ENCODE assay signal across 34 cellular contexts in the genomic region with DNA sequence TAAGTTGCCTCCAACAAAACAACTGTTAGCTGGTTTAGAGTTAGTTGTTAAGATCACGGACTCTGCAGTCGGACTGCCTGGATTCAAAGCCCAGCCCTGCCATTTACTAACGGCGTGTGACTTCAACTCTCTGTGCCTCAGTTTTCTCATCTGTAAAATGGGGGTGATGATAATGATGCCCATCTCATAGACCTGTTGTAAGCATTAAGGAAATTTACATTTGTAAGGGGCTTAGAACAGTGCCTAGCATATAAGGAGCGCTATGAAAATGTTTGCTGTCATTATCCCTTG. TPM values are rescaled to one million over a fixed set of nuclear protein-coding genes. Genes with fewer than 3 reads are reported as not detected.
"Had no signal": no experiment of that assay in that cellular context is flagged by ENCODE, and none has a peak within 500 bp of the region (broad histone marks: within the 10 kb centered on the region; RNA-seq: fewer than 3 reads in every experiment).

No MANE protein-coding gene starts in this region.

- H3K36me3 ChIP-seq: ascending aorta, cardiac muscle cell had no signal

- H3K4me1 ChIP-seq: ascending aorta had no signal

- DNase-seq: activated B cell treated with CpG ODN at 0.5 μM for 24 hours; activated CD4-positive, alpha-beta memory T cell treated with anti-CD3 and anti-CD28 coated beads for 36 hours; activated CD4-positive, alpha-beta T cell treated with anti-CD3 and anti-CD28 coated beads for 4 hours; activated CD4-positive, alpha-beta T cell treated with anti-CD3 and anti-CD28 coated beads, Interleukin-2, amount 10 ng/mL, durations not matched to agents 24 days and 14 days; activated CD4-positive, alpha-beta T cell treated with anti-CD3 and anti-CD28 coated beads, Interleukin-2, amount 50 U/mL, for 1 hour; activated CD4-positive, alpha-beta T cell treated with anti-CD3 and anti-CD28 coated beads, Interleukin-2, amount 50 U/mL, for 4 hours; activated CD4-positive, CD25-positive, alpha-beta regulatory T cell treated with anti-CD3 and anti-CD28 coated beads, Interleukin-2, amount 50 U/mL, for 72 hours; activated CD8-positive, alpha-beta memory T cell treated with anti-CD3 and anti-CD28 coated beads, Interleukin-2, amount 50 U/mL, for 4 hours; activated CD8-positive, alpha-beta T cell treated with anti-CD3 and anti-CD28 coated beads for 36 hours; activated effector memory CD4-positive, alpha-beta T cell treated with Interleukin-2 at 50 U/mL for 16 hours; activated gamma-delta T cell; activated naive CD4-positive, alpha-beta T cell treated with anti-CD3 and anti-CD28 coated beads, Interleukin-2, amount 10 ng/mL, durations not matched to agents 7 days and 5 days; activated naive CD4-positive, alpha-beta T cell treated with Interleukin-2 at 50 U/mL for 16 hours; activated naive CD8-positive, alpha-beta T cell treated with anti-CD3 and anti-CD28 coated beads, Interleukin-2, amount 10 ng/mL, durations not matched to agents 7 days and 5 days; activated naive CD8-positive, alpha-beta T cell treated with anti-CD3 and anti-CD28 coated beads, Interleukin-2, amount 50 U/mL, for 24 hours; activated T-cell treated with anti-CD3 and anti-CD28 coated beads for 4 hours; activated T-cell treated with anti-CD3 and anti-CD28 coated beads, Interleukin-2, amount 50 U/mL, for 1 hour; activated T-cell treated with anti-CD3 and anti-CD28 coated beads, Interleukin-2, amount 50 U/mL, for 4 hours; activated T-cell treated with anti-CD3 and anti-CD28 coated beads, Interleukin-2, amount 50 U/mL, for 72 hours; amygdala; anterior cingulate cortex; caudate nucleus; cerebellar nuclear complex; T-helper 1 cell; T-helper 2 cell; T-helper 9 cell had no signal

- H3K4me3 ChIP-seq: ascending aorta, cardiac muscle cell had no signal

- H3K9me3 ChIP-seq: ascending aorta had no signal

- H3K27ac ChIP-seq: ascending aorta, cardiac muscle cell, VCaP had no signal

- FAIRE-seq: TTC549 had no signal

- H3K27me3 ChIP-seq: ascending aorta, cardiac muscle cell had no signal

- ATAC-seq: activated CD8-positive, alpha-beta T cell treated with anti-CD3 and anti-CD28 coated beads for 36 hours; activated naive CD8-positive, alpha-beta T cell treated with anti-CD3 and anti-CD28 coated beads, Interleukin-2, amount 50 U/mL, for 24 hours; activated T-cell treated with anti-CD3 and anti-CD28 coated beads, Interleukin-2, amount 50 U/mL, for 4 hours; activated T-cell treated with anti-CD3 and anti-CD28 coated beads, Interleukin-2, amount 50 U/mL, for 72 hours had no signal

RNA-seq across cellular contexts. Expression of gene SLC4A1, which starts 0.8 kb away (rescaled TPM):
- total RNA-seq: activated CD4-positive, alpha-beta memory T cell treated with anti-CD3 and anti-CD28 coated beads for 36 hours; activated CD4-positive, alpha-beta T cell treated with anti-CD3 and anti-CD28 coated beads, Interleukin-2, amount 10 ng/mL, durations not matched to agents 24 days and 14 days; activated CD8-positive, alpha-beta memory T cell treated with anti-CD3 and anti-CD28 coated beads for 36 hours; activated CD8-positive, alpha-beta T cell treated with anti-CD3 and anti-CD28 coated beads for 36 hours; activated naive CD8-positive, alpha-beta T cell treated with anti-CD3 and anti-CD28 coated beads, Interleukin-2, amount 10 ng/mL, durations not matched to agents 7 days and 5 days; activated T-cell treated with anti-CD3 and anti-CD28 coated beads, Interleukin-2, amount 50 U/mL, for 4 hours; activated T-cell treated with anti-CD3 and anti-CD28 coated beads, Interleukin-2, amount 50 U/mL, for 72 hours; activated T-helper 1 cell treated with anti-CD3 and anti-CD28 coated beads, Interleukin-12 subunit alpha, Interleukin-12 subunit beta, Interleukin-2, Interleukin-4 antibody, amounts not matched to agents 30 ng/mL and 10 ng/mL and 1 ng/mL, durations not matched to agents 14 hours and 24 hours and 36 hours; activated T-helper 2 cell treated with anti-CD3 and anti-CD28 coated beads, Interferon-gamma antibody, Interleukin-2, Interleukin-4, amounts not matched to agents 10 μg/mL and 5 μg/mL and 100 μg/mL, durations not matched to agents 14 hours and 24 hours and 36 hours; bronchial epithelial cell; cardiac muscle cell had no signal
- polyA plus RNA-seq: cardiac muscle cell had no signal

RNA-seq across cellular contexts. Expression of gene RUNDC3A, which starts 41.3 kb away (rescaled TPM):
- total RNA-seq: activated CD4-positive, alpha-beta memory T cell treated with anti-CD3 and anti-CD28 coated beads for 36 hours; ascending aorta had no signal
